Comparison of ENCODE assay signal across 25 cellular contexts in the genomic region with DNA sequence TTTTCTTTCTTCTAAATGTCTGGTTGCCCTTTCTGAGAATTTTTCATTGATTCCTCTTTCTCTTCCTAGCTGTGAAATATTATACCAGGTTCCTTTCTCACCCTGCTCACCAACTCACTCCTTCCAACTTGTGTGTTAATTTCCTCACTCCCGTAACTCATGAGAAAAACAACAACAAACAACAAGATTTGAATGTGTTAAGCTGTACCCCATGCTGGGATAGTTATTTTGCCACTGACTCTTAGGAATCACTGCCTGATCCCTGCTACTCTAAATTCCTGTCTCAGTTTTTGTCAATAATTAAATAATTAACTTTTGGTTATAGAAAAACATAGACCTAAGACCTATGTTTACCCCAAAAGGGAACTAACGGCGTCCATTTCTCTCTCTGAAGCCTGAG.
"Had no signal": no experiment of that assay in that cellular context is flagged by ENCODE, and none has a peak within 500 bp of the region (broad histone marks: within the 10 kb centered on the region; RNA-seq: fewer than 3 reads in every experiment).

No MANE protein-coding gene starts in this region.

- H3K27ac ChIP-seq: breast epithelium, Peyer's patch, RWPE1, SJCRH30, VCaP had no signal

- H3K4me3 ChIP-seq: breast epithelium, Peyer's patch, SJCRH30 had no signal

- H3K9ac ChIP-seq: SK-N-SH had no signal

- H3K4me1 ChIP-seq: breast epithelium, Peyer's patch had no signal

- DNase-seq: activated CD4-positive, alpha-beta T cell treated with anti-CD3 and anti-CD28 coated beads for 4 hours; activated CD8-positive, alpha-beta memory T cell treated with anti-CD3 and anti-CD28 coated beads, Interleukin-2, amount 50 U/mL, for 4 hours; activated gamma-delta T cell treated with Interleukin-2 at 50 U/mL for 16 hours; aorta; central memory CD4-positive, alpha-beta T cell; NCI-H1048; NCI-H146; NCI-H187 treated with DMSO at 0.1 percent for 48 hours; NCI-H2081 treated with DMSO at 0.1 percent for 48 hours; NCI-H2171; NCI-H226; NCI-H510A; NCI-H526 treated with DMSO at 0.1 percent for 48 hours; NCI-H82; Peyer's patch; Right ventricle myocardium superior; SJCRH30; SK-N-SH; T-helper 1 cell had no signal

- H3K36me3 ChIP-seq: breast epithelium, Peyer's patch, SJCRH30 had no signal

- H3K9me3 ChIP-seq: breast epithelium, Peyer's patch, SJCRH30, SK-N-SH had no signal

- H3K4me3 Mint-ChIP-seq: activated CD8-positive, alpha-beta T cell treated with anti-CD3 and anti-CD28 coated beads for 36 hours had no signal

- H3K4me2 ChIP-seq: SK-N-SH had no signal

- H3K27me3 ChIP-seq: Peyer's patch, SJCRH30 had no signal

- H3K9me3 Mint-ChIP-seq: activated CD8-positive, alpha-beta T cell treated with anti-CD3 and anti-CD28 coated beads for 36 hours; activated T-cell treated with anti-CD3 and anti-CD28 coated beads, Interleukin-2, amount 50 U/mL, for 72 hours; activated T-helper 2 cell treated with anti-CD3 and anti-CD28 coated beads, Interferon-gamma antibody, Interleukin-2, Interleukin-4, amounts not matched to agents 10 μg/mL and 5 μg/mL and 100 μg/mL, durations not matched to agents 14 hours and 24 hours and 36 hours had no signal

- H3K27ac Mint-ChIP-seq: activated T-cell treated with anti-CD3 and anti-CD28 coated beads, Interleukin-2, amount 50 U/mL, for 72 hours; activated T-helper 2 cell treated with anti-CD3 and anti-CD28 coated beads, Interferon-gamma antibody, Interleukin-2, Interleukin-4, amounts not matched to agents 10 μg/mL and 5 μg/mL and 100 μg/mL, durations not matched to agents 14 hours and 24 hours and 36 hours had no signal
